In genomic region chr4:117164338-117164737, GRCh38 we compare ENCODE assay signal across 23 cellular contexts.
DNase-seq lines count a peak whose midpoint lies in the region; ATAC-seq, FAIRE-seq and TF ChIP-seq lines count a peak whose summit lies in the region.
"Had no signal": no experiment of that assay in that cellular context is flagged by ENCODE, and none has a peak within 500 bp of the region (broad histone marks: within the 10 kb centered on the region; RNA-seq: fewer than 3 reads in every experiment).

No MANE protein-coding gene starts in this region.

- BruUV-seq in HCT116 (replicated peaks; lab: Mats Ljungman, UMichigan), result no TSS peak
- BruUV-seq in GM12878 (replicated peaks; lab: Mats Ljungman, UMichigan), result no TSS peak

- in situ Hi-C loops in GM12878 (cut with MboI), result no loop called here

- SMC1A ChIA-PET in GM12878 (lab: Charles Lee; ENCODE audit: uncharacterized antibody, unreplicated experiment), result no interaction called here

- no peak overlapping the region for H3K27ac ChIP-seq in HCT116 (ENCODE audit: low read depth, low read length)
- H3K27ac ChIP-seq in GM12878 (ENCODE audit: control insufficient read depth, insufficient read depth), result no peak overlapping the region
- no peak overlapping the region for H3K27ac ChIP-seq in upper lobe of left lung
- H3K27ac ChIP-seq: esophagus muscularis mucosa, GM23248, psoas muscle, SJSA1, transverse colon, WERI-Rb-1 had no signal

- H3K4me3 Mint-ChIP-seq in T-helper 2 cell treated with Interferon-gamma antibody and Interleukin-4, amounts not matched to agents 5 μg/mL and 100 μg/mL, for 36 hours, result no peak overlapping the region
- H3K4me3 Mint-ChIP-seq: activated CD8-positive, alpha-beta T cell treated with anti-CD3 and anti-CD28 coated beads for 36 hours; activated naive CD8-positive, alpha-beta T cell treated with anti-CD3 and anti-CD28 coated beads, Interleukin-2, amount 50 U/mL, for 24 hours; nephron had no signal

- H3K4me3 ChIP-seq in HCT116 (replicated peaks in 1 of 2; ENCODE audit: low read depth in 1 of 2, low read length in 2 of 2) (no peak overlapping the region), GM12878 (no peak overlapping the region), upper lobe of left lung (no peak overlapping the region)
- H3K4me3 ChIP-seq: esophagus muscularis mucosa, GM23248, psoas muscle, SJSA1, transverse colon had no signal

- CTCF ChIA-PET in HCT116 (lab: Charles Lee), result no interaction called here
- CTCF ChIA-PET in GM12878 (lab: Yijun Ruan, JAX), result no interaction called here

- intact Hi-C loops in HCT116 (cut with micrococcal nuclease) (no loop called here), GM12878 (cut with micrococcal nuclease; ENCODE audit: unreplicated experiment) (no loop called here)

- TF ChIP-seq RAD21 in HCT116 (IDR thresholded peaks at IDR 0.05; ENCODE audit: low read depth) (peak; percentile 29; the same call in 1 of the 2 replicates), GM12878 (IDR thresholded peaks at IDR 0.05; ENCODE audit: insufficient read depth, low read depth, low read length) (peak; percentile 21; the same call in 1 of the 2 replicates)

- TF ChIP-seq EP300 in GM12878 (IDR thresholded peaks at IDR 0.05; ENCODE audit: borderline replicate concordance in 1 of 2, control insufficient read depth in 1 of 2, low read depth in 2 of 2, low read length in 2 of 2), result no peak
- TF ChIP-seq EP300 in upper lobe of left lung (IDR thresholded peaks at IDR 0.05), result no peak

- no peaks in the 10 kb centered on the region for H3K36me3 ChIP-seq in HCT116 (ENCODE audit: control insufficient read depth in 1 of 2, insufficient read depth in 2 of 2, low read length in 2 of 2)
- H3K36me3 ChIP-seq in GM12878 (ENCODE audit: control insufficient read depth in 2 of 2, insufficient read depth in 2 of 2, low read length in 1 of 2), result no peaks in the 10 kb centered on the region
- no peaks in the 10 kb centered on the region for H3K36me3 ChIP-seq in upper lobe of left lung
- H3K36me3 ChIP-seq: esophagus muscularis mucosa, SJSA1, transverse colon, WERI-Rb-1 had no signal

- H3K4me2 ChIP-seq in HCT116 (ENCODE audit: low read length) (no peak overlapping the region), GM12878 (ENCODE audit: control insufficient read depth, insufficient read depth) (no peak overlapping the region)

- no peak overlapping the region for H2AFZ ChIP-seq in HCT116 (ENCODE audit: low read depth, low read length, poor library complexity, severe bottlenecking)
- H2AFZ ChIP-seq in GM12878 (ENCODE audit: control insufficient read depth, low read depth, low read length), result no peak overlapping the region
- H2AFZ ChIP-seq: GM23248 had no signal

- H3K36me3 Mint-ChIP-seq in T-helper 2 cell treated with Interferon-gamma antibody and Interleukin-4, amounts not matched to agents 5 μg/mL and 100 μg/mL, for 36 hours (ENCODE audit: low read depth), result no peaks in the 10 kb centered on the region

- no peak overlapping the region for H3K27ac Mint-ChIP-seq in T-helper 2 cell treated with Interferon-gamma antibody and Interleukin-4, amounts not matched to agents 5 μg/mL and 100 μg/mL, for 36 hours
- H3K27ac Mint-ChIP-seq: activated CD8-positive, alpha-beta T cell treated with anti-CD3 and anti-CD28 coated beads for 36 hours; activated naive CD8-positive, alpha-beta T cell treated with anti-CD3 and anti-CD28 coated beads, Interleukin-2, amount 50 U/mL, for 24 hours; nephron had no signal

- RAD21 ChIA-PET in HCT116 (lab: Charles Lee; ENCODE audit: low non-redundant PET in 1 of 2, low total read pairs in 2 of 2, uncharacterized antibody in 2 of 2, unreplicated experiment in 2 of 2) (no interaction called here), GM12878 (lab: Charles Lee; ENCODE audit: unreplicated experiment) (no interaction called here)

- H3K9me2 ChIP-seq in HCT116 (ENCODE audit: insufficient read depth), result no peaks in the 10 kb centered on the region

- H3K4me1 ChIP-seq in HCT116 (ENCODE audit: control insufficient read depth in 1 of 2, insufficient read depth in 2 of 2, low read length in 2 of 2) (no peaks in the 10 kb centered on the region), GM12878 (ENCODE audit: control insufficient read depth, insufficient read depth, low read length) (no peaks in the 10 kb centered on the region), upper lobe of left lung (no peaks in the 10 kb centered on the region)
- H3K4me1 ChIP-seq: esophagus muscularis mucosa, psoas muscle, SJSA1, transverse colon had no signal

- H3K9me3 ChIP-seq in HCT116 (ENCODE audit: control insufficient read depth in 1 of 2, insufficient read depth in 1 of 2, low read depth in 1 of 2, low read length in 2 of 2), result no peaks in the 10 kb centered on the region
- no peaks in the 10 kb centered on the region for H3K9me3 ChIP-seq in GM12878 (replicated peaks; ENCODE audit: control insufficient read depth, insufficient read depth, low read length)
- H3K9me3 ChIP-seq in upper lobe of left lung, result no peaks in the 10 kb centered on the region
- H3K9me3 ChIP-seq: esophagus muscularis mucosa, psoas muscle, SJSA1, transverse colon had no signal

- no peaks in the 10 kb centered on the region for H3K79me2 ChIP-seq in HCT116 (ENCODE audit: insufficient read depth, low read length)
- H3K79me2 ChIP-seq in GM12878 (ENCODE audit: control insufficient read depth, insufficient read depth, low read length), result no peaks in the 10 kb centered on the region

- H3K27me3 Mint-ChIP-seq in T-helper 2 cell treated with Interferon-gamma antibody and Interleukin-4, amounts not matched to agents 5 μg/mL and 100 μg/mL, for 36 hours (ENCODE audit: low read depth), result no peaks in the 10 kb centered on the region
- H3K27me3 Mint-ChIP-seq: activated CD8-positive, alpha-beta T cell treated with anti-CD3 and anti-CD28 coated beads for 36 hours; activated naive CD8-positive, alpha-beta T cell treated with anti-CD3 and anti-CD28 coated beads, Interleukin-2, amount 50 U/mL, for 24 hours had no signal

- no peak for TF ChIP-seq CTCF in HCT116 (IDR thresholded peaks at IDR 0.05 in 2 of 3, conservative IDR thresholded peaks at IDR 0.05 in 1 of 3; ENCODE audit: borderline replicate concordance in 1 of 3, insufficient read depth in 1 of 3, low read depth in 2 of 3, low read length in 2 of 3)
- TF ChIP-seq CTCF in GM12878 (IDR thresholded peaks at IDR 0.05 in 2 of 3, conservative IDR thresholded peaks at IDR 0.05 in 1 of 3; ENCODE audit: control insufficient read depth in 2 of 3, extremely low read depth in 1 of 3, insufficient read depth in 1 of 3, low read depth in 3 of 3, low read length in 3 of 3), result peak in 1 of 3 experiments; percentile 11; a peak in 1 of 6 replicates
- no peak for TF ChIP-seq CTCF in upper lobe of left lung (IDR thresholded peaks at IDR 0.05)

- FAIRE-seq in GM12878 (lab: Jason Lieb, UNC), result no peak
- FAIRE-seq: bronchial epithelial cell, islet of Langerhans had no signal

- DNase-seq in HCT116 (ENCODE audit: low read depth, low spot score) (peak; percentile 12), NAMALWA (ENCODE audit: low spot score) (peak; percentile 7), GM12878 (ENCODE audit: low read depth, low spot score) (no peak), HuH-7 (ENCODE audit: low spot score) (no peak), upper lobe of left lung (no peak), NCI-H526 (lab: John Stamatoyannopoulos, UW) (no peak)
- no peak for DNase-seq in T-helper 2 cell treated with Interferon-gamma antibody and Interleukin-4, amounts not matched to agents 5 μg/mL and 100 μg/mL, for 36 hours (ENCODE audit: low spot score)
- DNase-seq: activated CD8-positive, alpha-beta T cell treated with anti-CD3 and anti-CD28 coated beads for 36 hours; activated naive CD8-positive, alpha-beta T cell treated with anti-CD3 and anti-CD28 coated beads, Interleukin-2, amount 50 U/mL, for 24 hours; DMS 273 treated with DMSO at 0.1 percent for 48 hours; GM23248; IMR-90; NCI-H1105 treated with DMSO at 0.1 percent for 48 hours; psoas muscle; stimulated activated naive CD4-positive, alpha-beta T cell; transverse colon; WERI-Rb-1 had no signal

- WGBS in GM12878 (ENCODE audit: insufficient coverage, insufficient replicate concordance, low lambda C conversion rate, missing lambda C conversion rate), result 42% methylated on average over 1 of the region's 1 CpG
- 56 to 64% methylated on average over 1 of the region's 1 CpG for WGBS in upper lobe of left lung, 2 donors

- peak; percentile 68 for ATAC-seq in GM18511 (IDR thresholded peaks at IDR 0.05; ENCODE audit: unreplicated experiment)
- 0 out of 2 replicates have a peak, but pooled peaks have one; percentile 30 for ATAC-seq in HCT116
- ATAC-seq in GM12878, result peak; percentile 68
- no peak for ATAC-seq in upper lobe of left lung (ENCODE audit: low FRiP score in 2 of 2)
- ATAC-seq: activated CD8-positive, alpha-beta T cell treated with anti-CD3 and anti-CD28 coated beads for 36 hours; activated naive CD8-positive, alpha-beta T cell treated with anti-CD3 and anti-CD28 coated beads, Interleukin-2, amount 50 U/mL, for 24 hours; psoas muscle had no signal

- H3K4me1 Mint-ChIP-seq in T-helper 2 cell treated with Interferon-gamma antibody and Interleukin-4, amounts not matched to agents 5 μg/mL and 100 μg/mL, for 36 hours (ENCODE audit: low read depth), result no peaks in the 10 kb centered on the region
- H3K4me1 Mint-ChIP-seq: activated naive CD8-positive, alpha-beta T cell treated with anti-CD3 and anti-CD28 coated beads, Interleukin-2, amount 50 U/mL, for 24 hours; nephron had no signal

- H3K9ac ChIP-seq in HCT116 (ENCODE audit: low read length), result no peak overlapping the region
- H3K9ac ChIP-seq in GM12878 (ENCODE audit: control insufficient read depth, insufficient read depth, low read length), result no peak overlapping the region
- H3K9ac ChIP-seq: GM23248 had no signal

- POLR2A ChIA-PET in HCT116 (lab: Charles Lee), result no interaction called here
- POLR2A ChIA-PET in GM12878 (lab: Charles Lee), result no interaction called here

- H4K20me1 ChIP-seq in HCT116 (ENCODE audit: insufficient read depth), result no peaks in the 10 kb centered on the region
- no peaks in the 10 kb centered on the region for H4K20me1 ChIP-seq in GM12878 (ENCODE audit: control insufficient read depth, insufficient read depth)

- H3K27me3 ChIP-seq in HCT116 (ENCODE audit: insufficient read depth, low read length) (no peaks in the 10 kb centered on the region), GM12878 (replicated peaks in 1 of 2; ENCODE audit: control insufficient read depth in 2 of 2, insufficient read depth in 2 of 2, low read length in 1 of 2) (no peaks in the 10 kb centered on the region), upper lobe of left lung (no peaks in the 10 kb centered on the region)
- H3K27me3 ChIP-seq: esophagus muscularis mucosa, SJSA1, transverse colon had no signal

- no peaks in the 10 kb centered on the region for H3K9me3 Mint-ChIP-seq in T-helper 2 cell treated with Interferon-gamma antibody and Interleukin-4, amounts not matched to agents 5 μg/mL and 100 μg/mL, for 36 hours
- H3K9me3 Mint-ChIP-seq: activated CD8-positive, alpha-beta T cell treated with anti-CD3 and anti-CD28 coated beads for 36 hours; activated naive CD8-positive, alpha-beta T cell treated with anti-CD3 and anti-CD28 coated beads, Interleukin-2, amount 50 U/mL, for 24 hours; nephron had no signal

- TF ChIP-seq POLR2A in HCT116 (IDR thresholded peaks at IDR 0.05; ENCODE audit: borderline replicate concordance, extremely low read depth, insufficient read depth, insufficient read length), result no peak
- no peak for TF ChIP-seq POLR2A in GM12878 (IDR thresholded peaks at IDR 0.05; ENCODE audit: low read depth, low read length)
- no peak for TF ChIP-seq POLR2A in upper lobe of left lung (IDR thresholded peaks at IDR 0.05)

TF ChIP-seq in GM12878, 131 proteins besides CTCF, POLR2A, EP300 and RAD21 (continues in another document):
- TF ChIP-seq BMI1 (IDR thresholded peaks at IDR 0.05; ENCODE audit: borderline replicate concordance), result no peak

Comparison
In these comparisons a context has a peak if more than half of its experiments do, and no peak if none do; other contexts are left out.
1. ATAC-seq: peak in GM18511 (single experiment), HCT116 (single experiment) and GM12878 (single experiment); none in upper lobe of left lung (0 of 2).
2. DNase-seq: peak in HCT116 (single experiment) and NAMALWA (single experiment); none in GM12878 (single experiment), HuH-7 (single experiment), upper lobe of left lung (0 of 2), T-helper 2 cell treated with Interferon-gamma antibody and Interleukin-4, amounts not matched to agents 5 μg/mL and 100 μg/mL, for 36 hours (single experiment) and NCI-H526 (0 of 2).